In the genomic region with DNA sequence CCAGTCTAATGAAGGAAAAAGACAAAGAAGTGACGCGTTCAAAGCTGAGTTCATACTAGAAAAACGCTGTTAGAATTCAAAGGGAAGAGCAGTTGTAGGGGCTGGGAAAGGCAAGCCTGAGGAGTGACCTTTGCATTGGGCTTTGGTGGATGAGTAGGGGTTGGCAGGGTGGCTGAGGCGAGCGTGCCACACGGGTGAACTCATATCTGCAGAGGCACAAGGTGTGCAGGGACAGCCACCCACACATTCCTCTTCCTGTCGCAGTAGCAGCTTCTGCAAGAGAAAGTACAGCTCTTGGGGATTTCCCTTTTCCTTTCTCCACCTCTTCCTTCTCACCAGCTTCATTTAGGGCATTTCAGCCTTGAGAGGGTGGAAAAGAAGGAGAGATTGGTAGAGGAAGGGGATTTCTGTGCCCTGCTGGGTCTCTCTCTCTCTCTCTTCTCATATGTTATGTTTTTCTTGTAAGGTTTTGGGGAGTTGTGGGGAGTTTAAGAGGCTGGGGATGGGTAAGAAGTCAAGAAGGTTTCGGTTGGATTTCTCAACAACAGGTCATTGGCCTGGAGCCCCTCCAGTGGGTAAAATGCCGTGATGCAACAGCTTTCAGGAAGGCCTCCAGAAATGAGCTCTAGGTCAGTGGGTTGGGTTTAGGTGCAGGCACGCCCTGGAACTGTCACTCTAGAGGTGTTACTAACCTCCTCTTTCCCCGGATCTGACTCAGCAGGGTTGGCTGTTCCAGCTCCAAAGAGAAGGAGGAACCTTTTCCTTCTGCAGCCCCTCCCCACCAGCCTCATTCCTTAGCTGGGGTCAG, we compare ENCODE assay signal across 7 cellular contexts. TPM values are rescaled to one million over a fixed set of nuclear protein-coding genes. Genes with fewer than 3 reads are reported as not detected.
DNase-seq lines count a peak whose midpoint lies in the region; ATAC-seq, FAIRE-seq and TF ChIP-seq lines count a peak whose summit lies in the region.

No MANE protein-coding gene starts in this region.

- peaks cover 61% of the 10 kb centered on the region for H3K4me1 ChIP-seq in PC-9 (replicated peaks; ENCODE audit: insufficient read depth)

- TF ChIP-seq CTCF in PC-9 (conservative IDR thresholded peaks at IDR 0.05): no peak

- intact Hi-C loops in PC-9 (cut with micrococcal nuclease; ENCODE audit: unreplicated experiment) (loop anchor here (1.0 to 2.0 kb wide), 3 partner anchors 106 to 284 kb away; partner anchors contain the start of gene HPCAL1), Right ventricle myocardium superior (cut with DNase I) (loop anchor here (2.0 to 5.0 kb wide), 2 partner anchors 106 to 263 kb away; partner anchors contain the start of gene HPCAL1)

- H2AFZ ChIP-seq in PC-9: no peak overlapping the region

- peaks cover 58% of the 10 kb centered on the region for H3K79me2 ChIP-seq in PC-9 (ENCODE audit: low read depth)

- H3K4me2 ChIP-seq in PC-9: peak overlapping the region; percentile 88

- no peaks in the 10 kb centered on the region for H4K20me1 ChIP-seq in PC-9 (ENCODE audit: insufficient read depth)

- H3K27me3 ChIP-seq in PC-9 (ENCODE audit: insufficient read depth, low read depth): no peaks in the 10 kb centered on the region

- ATAC-seq in GM18868 (IDR thresholded peaks at IDR 0.05; ENCODE audit: unreplicated experiment) (peak; percentile 39), HG03045 (IDR thresholded peaks at IDR 0.05; ENCODE audit: unreplicated experiment) (peak; percentile 40), Right ventricle myocardium superior (ENCODE audit: poor library complexity) (peak; percentile 35)

- H3K36me3 ChIP-seq in PC-9 (ENCODE audit: low read depth): peaks cover 6% of the 10 kb centered on the region

- H3K9me3 ChIP-seq in PC-9 (ENCODE audit: insufficient read depth, low read depth): no peaks in the 10 kb centered on the region

- H3F3A ChIP-seq in PC-9 (ENCODE audit: insufficient read depth, low read depth): peaks cover 68% of the 10 kb centered on the region

- BruUV-seq in PC-9 (replicated peaks; lab: Mats Ljungman, UMichigan): no TSS peak

- DNase-seq in PC-9: peak; percentile 76 to 95
- DNase-seq in activated T-helper 9 cell treated with anti-CD3 and anti-CD28 coated beads, Interleukin-2, amount 50 U/mL, for 16 hours (ENCODE audit: low read depth): peak; percentile 41
- DNase-seq in Right ventricle myocardium superior: no peak
- peak; percentile 23 to 63 (median 34) for DNase-seq in stimulated activated CD4-positive, alpha-beta T cell treated with anti-CD3 and anti-CD28 coated beads, Interleukin-1b, Interleukin-23, amount 100 ng/mL, for 24 hours (ENCODE audit: low read depth in 4 of 4, low spot score in 1 of 4)
- no peak for DNase-seq in frontal cortex (ENCODE audit: low spot score in 2 of 2)

- CTCF ChIA-PET in PC-9 (lab: Charles Lee): interaction anchor here (0.8 to 2.7 kb wide), 9 partner anchors 19 to 283 kb away, joined by 3 to 22 read pairs (median 4); partner anchors contain the start of gene HPCAL1

- POLR2A ChIA-PET in PC-9 (lab: Charles Lee; ENCODE audit: unreplicated experiment): interaction anchor here (0.5 to 0.9 kb wide), 4 partner anchors 125 to 293 kb away, joined by 3 to 10 read pairs (median 5); no protein-coding TSS in a partner anchor

- peak overlapping the region; percentile 97 for H3K27ac ChIP-seq in PC-9

- no peak for FAIRE-seq in frontal cortex (lab: Jason Lieb, UNC)

- H3K9me2 ChIP-seq in PC-9 (ENCODE audit: insufficient read depth): no peaks in the 10 kb centered on the region

- peak overlapping the region; percentile 39; the same call in 1 of the 2 replicates for H3K4me3 ChIP-seq in PC-9

RNA-seq across cellular contexts. Expression of gene ODC1, which starts 40.1 kb away (rescaled TPM):
- 39.9 and 40.5 TPM in 2 replicates for total RNA-seq in PC-9 (2021)
- 33.2 TPM for total RNA-seq in Right ventricle myocardium superior
- 143 TPM for total RNA-seq in frontal cortex

Comparison
In these comparisons a context has a peak if more than half of its experiments do, and no peak if none do; other contexts are left out.
1. DNase-seq: peak in PC-9 (2 of 2), activated T-helper 9 cell treated with anti-CD3 and anti-CD28 coated beads, Interleukin-2, amount 50 U/mL, for 16 hours (single experiment) and stimulated activated CD4-positive, alpha-beta T cell treated with anti-CD3 and anti-CD28 coated beads, Interleukin-1b, Interleukin-23, amount 100 ng/mL, for 24 hours (4 of 4); none in Right ventricle myocardium superior (single experiment) and frontal cortex (0 of 2).
2. Peak in every context shown above with its lines, with median percentiles within 50 percentile points of each other: ATAC-seq.